Comparison of ENCODE assay signal across 19 cellular contexts in the genomic region with DNA sequence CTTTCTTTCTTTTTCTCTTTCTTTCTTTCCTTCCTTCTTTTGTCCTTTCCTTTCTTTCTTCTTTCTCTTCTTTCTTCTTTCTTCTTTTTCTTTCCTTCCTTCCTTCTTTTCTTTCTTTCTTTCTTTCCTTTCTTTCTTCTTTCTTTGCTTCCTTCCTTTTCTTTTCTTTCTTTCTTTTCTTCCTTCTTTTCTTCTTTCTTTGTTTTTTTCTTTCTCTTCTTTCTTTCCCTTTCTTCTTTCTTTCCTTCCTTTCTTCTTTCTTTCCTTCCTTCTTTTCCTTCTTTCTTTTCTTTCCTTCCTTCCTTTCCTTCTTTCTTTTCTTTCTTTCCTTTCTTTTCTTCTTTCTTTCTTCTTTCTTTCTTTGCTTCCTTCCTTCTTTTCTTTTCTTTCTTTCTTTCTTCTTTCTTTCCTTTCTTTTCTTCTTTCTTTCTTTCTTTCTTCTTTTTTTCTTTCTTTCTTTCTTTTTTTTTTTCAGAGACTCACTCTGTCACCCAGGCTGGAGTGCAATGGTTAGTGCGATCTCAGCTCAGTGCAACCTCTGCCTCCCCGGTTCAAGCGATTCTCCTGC. TPM values are rescaled to one million over a fixed set of nuclear protein-coding genes. Genes with fewer than 3 reads are reported as not detected.
"Had no signal": no experiment of that assay in that cellular context is flagged by ENCODE, and none has a peak within 500 bp of the region (broad histone marks: within the 10 kb centered on the region; RNA-seq: fewer than 3 reads in every experiment).

No MANE protein-coding gene starts in this region.

- H3K27ac ChIP-seq: cardiac muscle cell, left ventricle myocardium inferior, neural progenitor cell, tibial artery, uterus had no signal

- H3K4me3 ChIP-seq: cardiac muscle cell, left ventricle myocardium inferior, neural progenitor cell, tibial artery, uterus had no signal

- H3K36me3 Mint-ChIP-seq: immature natural killer cell, neural progenitor cell had no signal

- H3K27ac Mint-ChIP-seq: activated T-helper 2 cell treated with anti-CD3 and anti-CD28 coated beads, Interferon-gamma antibody, Interleukin-2, Interleukin-4, amounts not matched to agents 10 μg/mL and 5 μg/mL and 100 μg/mL, durations not matched to agents 14 hours and 24 hours and 36 hours; immature natural killer cell; neural progenitor cell; progenitor cell of endocrine pancreas; T-helper 1 cell treated with Interleukin-12 subunit alpha and Interleukin-12 subunit beta and Interleukin-4 antibody, amounts not matched to agents 30 μg/mL and 1 μg/mL, for 36 hours had no signal

- H3K27me3 Mint-ChIP-seq: effector memory CD8-positive, alpha-beta T cell; progenitor cell of endocrine pancreas had no signal

- H3K27me3 ChIP-seq: cardiac muscle cell, neural progenitor cell, tibial artery, uterus had no signal

- H3K36me3 ChIP-seq: cardiac muscle cell, left ventricle myocardium inferior, neural progenitor cell, tibial artery, uterus had no signal

- ATAC-seq: effector memory CD8-positive, alpha-beta T cell; right cardiac atrium had no signal

- H2AFZ ChIP-seq: neural progenitor cell had no signal

- H3K4me2 ChIP-seq: neural progenitor cell had no signal

- H3K4me1 ChIP-seq: left ventricle myocardium inferior, neural progenitor cell, tibial artery, uterus had no signal

- DNase-seq: activated CD4-positive, alpha-beta T cell treated with anti-CD3 and anti-CD28 coated beads, Interleukin-2, amount 50 U/mL, for 1 hour; activated naive CD4-positive, alpha-beta T cell treated with anti-CD3 and anti-CD28 coated beads, Interleukin-2, amount 50 U/mL, for 16 hours; activated T-cell treated with anti-CD3 and anti-CD28 coated beads for 4 hours; amygdala; dermis blood vessel endothelial cell; effector memory CD8-positive, alpha-beta T cell; immature natural killer cell; kidney glomerular epithelial cell; left ventricle myocardium inferior; mammary epithelial cell; midbrain; right cardiac atrium; tibial artery; uterus had no signal

- H3K9me3 ChIP-seq: left ventricle myocardium inferior, tibial artery, uterus had no signal

- H3K9ac ChIP-seq: neural progenitor cell had no signal

- H3K9me3 Mint-ChIP-seq: activated T-helper 2 cell treated with anti-CD3 and anti-CD28 coated beads, Interferon-gamma antibody, Interleukin-2, Interleukin-4, amounts not matched to agents 10 μg/mL and 5 μg/mL and 100 μg/mL, durations not matched to agents 14 hours and 24 hours and 36 hours; effector memory CD8-positive, alpha-beta T cell; immature natural killer cell; T-helper 1 cell treated with Interleukin-12 subunit alpha and Interleukin-12 subunit beta and Interleukin-4 antibody, amounts not matched to agents 30 μg/mL and 1 μg/mL, for 36 hours had no signal

- H3K4me3 Mint-ChIP-seq: immature natural killer cell; neural progenitor cell; T-helper 1 cell treated with Interleukin-12 subunit alpha and Interleukin-12 subunit beta and Interleukin-4 antibody, amounts not matched to agents 30 μg/mL and 1 μg/mL, for 36 hours had no signal

RNA-seq across cellular contexts. Expression of a gene that starts 46.7 kb away (rescaled TPM):
- total RNA-seq: mammary epithelial cell had no signal
- polyA plus RNA-seq: mammary epithelial cell had no signal
